Comparison of ENCODE assay signal across 9 cellular contexts in the genomic region with DNA sequence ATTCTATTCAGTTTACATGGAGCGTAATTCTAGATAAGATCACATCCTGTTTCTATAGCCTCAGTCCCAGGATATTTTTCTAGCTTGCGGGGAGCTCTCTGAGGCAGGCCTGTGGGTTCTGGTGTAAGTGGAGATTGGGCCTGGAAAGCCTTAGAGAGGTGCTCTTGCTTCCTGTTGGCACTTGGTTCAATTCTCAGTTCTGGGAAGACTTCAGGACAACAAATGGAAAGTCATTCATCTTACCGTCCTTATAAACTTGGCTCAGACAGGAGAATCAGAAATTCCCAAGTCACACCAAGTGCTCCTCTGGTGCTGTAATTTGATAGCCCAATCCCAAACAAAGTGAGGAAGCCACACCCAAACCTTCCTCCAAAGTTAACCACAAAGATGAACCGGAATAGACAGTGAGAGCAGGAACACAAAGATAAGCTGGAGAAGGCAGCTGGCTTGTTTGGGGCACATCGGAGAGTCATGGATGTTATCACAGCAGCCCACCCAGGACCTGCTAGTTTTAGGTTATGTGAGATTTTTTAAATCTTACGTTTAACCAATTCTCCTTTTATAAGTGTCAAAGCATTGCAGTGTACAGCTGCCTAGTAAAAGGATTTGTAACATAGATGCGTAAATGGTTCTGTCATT.
DNase-seq lines count a peak whose midpoint lies in the region; ATAC-seq, FAIRE-seq and TF ChIP-seq lines count a peak whose summit lies in the region.
"Had no signal": no experiment of that assay in that cellular context is flagged by ENCODE, and none has a peak within 500 bp of the region (broad histone marks: within the 10 kb centered on the region; RNA-seq: fewer than 3 reads in every experiment).

No MANE protein-coding gene starts in this region.

- no peak for FAIRE-seq in HepG2 (lab: Jason Lieb, UNC)
- peak; percentile 93 for FAIRE-seq in keratinocyte (lab: Jason Lieb, UNC)

- no TSS peak for BruUV-seq in HepG2 (replicated peaks; lab: Mats Ljungman, UMichigan)

- DNase-seq in HepG2 (ENCODE audit: low spot score): no peak
- no peak for DNase-seq in ascending aorta (ENCODE audit: low spot score in 2 of 2)
- DNase-seq in keratinocyte (ENCODE audit: low read depth, low spot score): no peak
- no peak for DNase-seq in aorta
- no peak for DNase-seq in cerebellar cortex (ENCODE audit: low spot score)
- DNase-seq in islet precursor cell: no peak

- no peak for TF ChIP-seq POLR2A in HepG2 (IDR thresholded peaks at IDR 0.05; ENCODE audit: insufficient read depth in 1 of 2, low read depth in 2 of 2, low read length in 2 of 2)

- dilution Hi-C loops in keratinocyte (cut with MboI; ENCODE audit: extremely low pct_ligation_motif_present, low sequenced_read_pairs): no loop called here

- no peak overlapping the region for H3K9ac ChIP-seq in liver (ENCODE audit: low read depth in 1 of 2, low read length in 2 of 2)
- H3K9ac ChIP-seq in HepG2 (ENCODE audit: insufficient read depth, low read depth, low read length): no peak overlapping the region
- H3K9ac ChIP-seq in keratinocyte (ENCODE audit: control insufficient read depth, extremely low read depth, insufficient read depth, low read length): peak overlapping the region; percentile 18

- H3K79me2 ChIP-seq in HepG2 (ENCODE audit: insufficient read depth, low read length) (no peaks in the 10 kb centered on the region), keratinocyte (ENCODE audit: control insufficient read depth, insufficient read depth, low read length) (no peaks in the 10 kb centered on the region)

- TF ChIP-seq EP300 in HepG2 (IDR thresholded peaks at IDR 0.05; ENCODE audit: low read depth in 2 of 2, low read length in 2 of 2) (no peak), HepG2 (CRISPR knock-in tag; IDR thresholded peaks at IDR 0.05; ENCODE audit: borderline replicate concordance) (no peak)

- intact Hi-C loops in HepG2 (cut with micrococcal nuclease; ENCODE audit: unreplicated experiment): no loop called here
- intact Hi-C loops in ascending aorta (cut with DNase I): loop anchor here (1.0 to 5.0 kb wide), 2 partner anchors 67 to 281 kb away; no protein-coding TSS in a partner anchor
- intact Hi-C loops in aorta (cut with DNase I): loop anchor here in 1 of 2 donors (5.0 kb wide), 2 partner anchors 64 to 124 kb away; no protein-coding TSS in a partner anchor

- POLR2A ChIA-PET in HepG2 (lab: Yijun Ruan, JAX): no interaction called here

- H3K36me3 ChIP-seq in liver (ENCODE audit: control insufficient read depth in 4 of 4, insufficient read depth in 3 of 4, low read depth in 1 of 4, low read length in 3 of 4): no peaks in the 10 kb centered on the region
- no peaks in the 10 kb centered on the region for H3K36me3 ChIP-seq in HepG2 (replicated peaks in 1 of 2; ENCODE audit: control insufficient read depth in 1 of 2, insufficient read depth in 2 of 2, low read length in 2 of 2)
- no peaks in the 10 kb centered on the region for H3K36me3 ChIP-seq in ascending aorta
- H3K36me3 ChIP-seq in keratinocyte (ENCODE audit: control insufficient read depth in 2 of 2, extremely low read depth in 1 of 2, insufficient read depth in 2 of 2, low read length in 2 of 2): no peaks in the 10 kb centered on the region
- no peaks in the 10 kb centered on the region for H3K36me3 ChIP-seq in aorta (ENCODE audit: control insufficient read depth in 1 of 2, insufficient read depth in 2 of 2, low read length in 1 of 2)

- H4K20me1 ChIP-seq in HepG2 (ENCODE audit: insufficient read depth, low read length) (no peaks in the 10 kb centered on the region), keratinocyte (ENCODE audit: control insufficient read depth, extremely low read depth, insufficient read depth, low read length) (no peaks in the 10 kb centered on the region)

- H2AFZ ChIP-seq in HepG2 (ENCODE audit: low read length): no peak overlapping the region
- peak overlapping the region; percentile 76 for H2AFZ ChIP-seq in keratinocyte (ENCODE audit: control insufficient read depth, low read length)

- H3K4me1 ChIP-seq in liver (ENCODE audit: control insufficient read depth in 4 of 4, insufficient read depth in 4 of 4, low read length in 3 of 4): peaks cover 2 to 28% (median 9%) of the 10 kb centered on the region in 4 donors
- no peaks in the 10 kb centered on the region for H3K4me1 ChIP-seq in HepG2 (ENCODE audit: insufficient read depth, low read length)
- H3K4me1 ChIP-seq in ascending aorta: peaks cover 2 to 24% of the 10 kb centered on the region in 2 donors
- H3K4me1 ChIP-seq in keratinocyte (ENCODE audit: control insufficient read depth, extremely low read depth, insufficient read depth, low read length): peaks cover 6% of the 10 kb centered on the region
- H3K4me1 ChIP-seq in aorta (ENCODE audit: control insufficient read depth in 1 of 2, insufficient read depth in 2 of 2, low read length in 2 of 2): peaks cover 0 to 3% of the 10 kb centered on the region in 2 donors

- ATAC-seq in HepG2 (no peak), aorta (ENCODE audit: low FRiP score) (peak; percentile 20), GM21390 (IDR thresholded peaks at IDR 0.05; ENCODE audit: unreplicated experiment) (no peak)

- WGBS in liver: 50% methylated on average over 7 of the region's 7 CpGs
- WGBS in HepG2 (ENCODE audit: low lambda C conversion rate): 48% methylated on average over 7 of the region's 7 CpGs
- WGBS in aorta, 2 donors: 14% methylated on average over 7 of the region's 7 CpGs

- H3K27me3 ChIP-seq in liver (ENCODE audit: control insufficient read depth in 4 of 4, insufficient read depth in 4 of 4, low read length in 3 of 4) (no peaks in the 10 kb centered on the region), HepG2 (ENCODE audit: control insufficient read depth in 1 of 2, insufficient read depth in 2 of 2, low read length in 2 of 2) (peaks cover 0 to 2% of the 10 kb centered on the region in 2 experiments; a peak in 1 of 5 replicates), ascending aorta (no peaks in the 10 kb centered on the region), keratinocyte (ENCODE audit: control insufficient read depth, extremely low read depth, insufficient read depth, low read length) (no peaks in the 10 kb centered on the region), aorta (ENCODE audit: control insufficient read depth in 1 of 2, insufficient read depth in 2 of 2, low read length in 1 of 2) (no peaks in the 10 kb centered on the region)

- in situ Hi-C loops in HepG2 (cut with HindIII; ENCODE audit: extremely low pct_ligation_motif_present, low pct_unique_long_range_greater_than_20kb): loop anchor here (5.0 kb wide), 2 partner anchors 69 to 124 kb away; no protein-coding TSS in a partner anchor

- no peak for TF ChIP-seq RAD21 in liver (IDR thresholded peaks at IDR 0.05)
- no peak for TF ChIP-seq RAD21 in HepG2 (CRISPR knock-in tag; IDR thresholded peaks at IDR 0.05)

- H3K9me1 ChIP-seq in keratinocyte (ENCODE audit: control insufficient read depth, extremely low read depth, insufficient read depth, low read length): no peaks in the 10 kb centered on the region

- peak overlapping the region; percentile 52 to 66 for H3K27ac ChIP-seq in liver (ENCODE audit: low read depth in 1 of 2, low read length in 2 of 2)
- H3K27ac ChIP-seq in HepG2 (ENCODE audit: extremely low read length, insufficient read depth, low read length): no peak overlapping the region
- peak overlapping the region; percentile 58 to 62 for H3K27ac ChIP-seq in ascending aorta
- peak overlapping the region; percentile 49 for H3K27ac ChIP-seq in keratinocyte (ENCODE audit: control insufficient read depth, insufficient read depth, low read length)
- peak overlapping the region in 1 of 2 donors; percentile 2 for H3K27ac ChIP-seq in aorta (ENCODE audit: low read depth in 1 of 2, low read length in 2 of 2)
- H3K27ac ChIP-seq: HL-60 had no signal

- no peaks in the 10 kb centered on the region for H3K9me3 ChIP-seq in liver (ENCODE audit: control insufficient read depth in 4 of 4, low read length in 3 of 4)
- no peaks in the 10 kb centered on the region for H3K9me3 ChIP-seq in HepG2 (ENCODE audit: low read length)
- H3K9me3 ChIP-seq in ascending aorta: no peaks in the 10 kb centered on the region
- no peaks in the 10 kb centered on the region for H3K9me3 ChIP-seq in keratinocyte (ENCODE audit: control insufficient read depth, low read depth, low read length)
- H3K9me3 ChIP-seq in aorta (ENCODE audit: control insufficient read depth, low read length): no peaks in the 10 kb centered on the region

- no peak for TF ChIP-seq CTCF in liver (IDR thresholded peaks at IDR 0.05; ENCODE audit: low read depth, low read length, missing input control)
- no peak for TF ChIP-seq CTCF in HepG2 (CRISPR knock-in tag; IDR thresholded peaks at IDR 0.05)
- TF ChIP-seq CTCF in ascending aorta (IDR thresholded peaks at IDR 0.05): no peak
- no peak for TF ChIP-seq CTCF in keratinocyte (optimal IDR thresholded peaks at IDR 0.05 in 1 of 3, IDR thresholded peaks at IDR 0.05 in 1 of 3, conservative IDR thresholded peaks at IDR 0.05 in 1 of 3; ENCODE audit: extremely low read depth in 1 of 3, insufficient read depth in 2 of 3, low read length in 3 of 3)

- H3K4me2 ChIP-seq in HepG2 (ENCODE audit: low read depth, low read length) (no peak overlapping the region), keratinocyte (ENCODE audit: control insufficient read depth, extremely low read depth, insufficient read depth, low read depth, low read length) (peak overlapping the region; percentile 82)

- CTCF ChIA-PET in HepG2 (lab: Yijun Ruan, JAX; ENCODE audit: low intra/inter-chr PET ratio, low total read pairs): interaction anchor here (1.5 to 4.7 kb wide), 3 partner anchors 67 to 124 kb away, joined by 4 to 52 read pairs (median 8); no protein-coding TSS in a partner anchor

- H3K4me3 ChIP-seq in liver (ENCODE audit: low read depth in 1 of 3, low read length in 3 of 3): peak overlapping the region in 1 of 3 donors; percentile 26
- H3K4me3 ChIP-seq in HepG2 (replicated peaks in 1 of 3; ENCODE audit: insufficient read depth in 1 of 3, low read depth in 2 of 3, low read length in 3 of 3): no peak overlapping the region
- H3K4me3 ChIP-seq in ascending aorta: peak overlapping the region; percentile 27 to 44
- peak overlapping the region in 2 of 3 experiments; percentile 42 to 60 for H3K4me3 ChIP-seq in keratinocyte (ENCODE audit: control insufficient read depth in 2 of 3, extremely low read depth in 1 of 3, insufficient read depth in 2 of 3, low read depth in 1 of 3, low read length in 3 of 3)
- peak overlapping the region in 1 of 2 donors; percentile 53 for H3K4me3 ChIP-seq in aorta (ENCODE audit: low read length in 2 of 2)

TF ChIP-seq in liver, 16 proteins besides CTCF, POLR2A, EP300 and RAD21 (continues in another document):
- TF ChIP-seq NR2F2 (IDR thresholded peaks at IDR 0.05): no peak
- TF ChIP-seq HNF4G (IDR thresholded peaks at IDR 0.05): no peak
- no peak for TF ChIP-seq FOXA2 (IDR thresholded peaks at IDR 0.05)
- no peak for TF ChIP-seq SP1 (IDR thresholded peaks at IDR 0.05)
- no peak for TF ChIP-seq TAF1 (conservative IDR thresholded peaks at IDR 0.05)

TF ChIP-seq in HepG2, 621 proteins besides CTCF, POLR2A, EP300 and RAD21 (continues in another document):
- TF ChIP-seq SNRNP70 (IDR thresholded peaks at IDR 0.05; ENCODE audit: low read depth, low read length): no peak
- TF ChIP-seq FOSL1 (CRISPR knock-in tag; IDR thresholded peaks at IDR 0.05; ENCODE audit: borderline replicate concordance): no peak

Comparison
In these comparisons a context has a peak if more than half of its experiments do, and no peak if none do; other contexts are left out.
1. H3K4me3 ChIP-seq: peak in ascending aorta (2 of 2) and keratinocyte (2 of 3); none in HepG2 (0 of 3).